Comparison of ENCODE assay signal across 9 cellular contexts in genomic region chrX:12702509-12703091, GRCh38.
DNase-seq lines count a peak whose midpoint lies in the region; ATAC-seq, FAIRE-seq and TF ChIP-seq lines count a peak whose summit lies in the region.
"Had no signal": no experiment of that assay in that cellular context is flagged by ENCODE, and none has a peak within 500 bp of the region (broad histone marks: within the 10 kb centered on the region; RNA-seq: fewer than 3 reads in every experiment).

No MANE protein-coding gene starts in this region.

- H3K4me3 Mint-ChIP-seq in HFFc6, result no peak overlapping the region
- H3K4me3 Mint-ChIP-seq in astrocyte (ENCODE audit: unreplicated experiment), result no peak overlapping the region
- no peak overlapping the region for H3K4me3 Mint-ChIP-seq in mesothelial cell of epicardium

- no peaks in the 10 kb centered on the region for H3K36me3 ChIP-seq in astrocyte (ENCODE audit: insufficient read depth, low read length)
- no peaks in the 10 kb centered on the region for H3K36me3 ChIP-seq in gastroesophageal sphincter
- H3K36me3 ChIP-seq: HAP-1 had no signal

- H3K4me2 ChIP-seq in astrocyte (ENCODE audit: low read length), result no peak overlapping the region

- H3K36me3 Mint-ChIP-seq in HFFc6 (ENCODE audit: low read depth) (no peaks in the 10 kb centered on the region), astrocyte (ENCODE audit: low read depth, unreplicated experiment) (no peaks in the 10 kb centered on the region), mesothelial cell of epicardium (no peaks in the 10 kb centered on the region)

- WGBS in gastroesophageal sphincter (ENCODE audit: low coverage in 1 of 2), 2 donors, result 69% methylated on average over 3 of the region's 3 CpGs; no CpG with 5 or more reads in 1 of the 2 donors

- H3K4me1 ChIP-seq in astrocyte (ENCODE audit: insufficient read depth, low read length), result no peaks in the 10 kb centered on the region
- no peaks in the 10 kb centered on the region for H3K4me1 ChIP-seq in gastroesophageal sphincter

- H3K79me2 ChIP-seq in astrocyte (ENCODE audit: insufficient read depth, low read length), result no peaks in the 10 kb centered on the region

- peak; percentile 65 for TF ChIP-seq CTCF in HFFc6 (IDR thresholded peaks at IDR 0.05)
- TF ChIP-seq CTCF in astrocyte (IDR thresholded peaks at IDR 0.05; ENCODE audit: insufficient read depth, low read depth, low read length), result peak; percentile 14
- peak; percentile 85 for TF ChIP-seq CTCF in mesothelial cell of epicardium (IDR thresholded peaks at IDR 0.05; ENCODE audit: unreplicated experiment)
- no peak for TF ChIP-seq CTCF in gastroesophageal sphincter (IDR thresholded peaks at IDR 0.05)

- no peak for FAIRE-seq in astrocyte (lab: Jason Lieb, UNC)

- H3K9me3 ChIP-seq in astrocyte (ENCODE audit: insufficient read depth, low read depth, low read length) (no peaks in the 10 kb centered on the region), gastroesophageal sphincter (no peaks in the 10 kb centered on the region)
- H3K9me3 ChIP-seq: HAP-1 had no signal

- H3K27ac Mint-ChIP-seq in HFFc6, result no peak overlapping the region
- H3K27ac Mint-ChIP-seq in astrocyte (ENCODE audit: unreplicated experiment), result no peak overlapping the region
- no peak overlapping the region for H3K27ac Mint-ChIP-seq in mesothelial cell of epicardium

- H3K27me3 Mint-ChIP-seq in HFFc6 (ENCODE audit: insufficient read depth) (peaks cover 2% of the 10 kb centered on the region), astrocyte (ENCODE audit: low read depth, unreplicated experiment) (peaks cover 3% of the 10 kb centered on the region), mesothelial cell of epicardium (ENCODE audit: low read depth) (peaks cover 19% of the 10 kb centered on the region)

- peak; percentile 26 for DNase-seq in NCI-H510A treated with DMSO at 0.1 percent for 48 hours (lab: John Stamatoyannopoulos, UW)
- DNase-seq in NCI-H510A (lab: John Stamatoyannopoulos, UW), result no peak
- no peak for DNase-seq in HFFc6
- DNase-seq in astrocyte (ENCODE audit: low read depth), result no peak
- no peak for DNase-seq in mesothelial cell of epicardium (ENCODE audit: low spot score in 2 of 2, unreplicated experiment in 2 of 2)
- no peak for DNase-seq in MV-4-11 (lab: John Stamatoyannopoulos, UW)
- no peak for DNase-seq in AG08396 (ENCODE audit: low spot score)

- no peak for TF ChIP-seq EP300 in gastroesophageal sphincter (IDR thresholded peaks at IDR 0.05)

- TF ChIP-seq POLR2A in gastroesophageal sphincter (IDR thresholded peaks at IDR 0.05), result no peak

- H3K27ac ChIP-seq in astrocyte (ENCODE audit: low read depth, low read length) (no peak overlapping the region), gastroesophageal sphincter (no peak overlapping the region)

- H4K20me1 ChIP-seq in astrocyte (ENCODE audit: insufficient read depth, low read length), result no peaks in the 10 kb centered on the region

- no peak overlapping the region for H3K9ac ChIP-seq in astrocyte (ENCODE audit: low read length)

- no peak overlapping the region for H2AFZ ChIP-seq in astrocyte (ENCODE audit: low read depth, low read length)

- H3K4me3 ChIP-seq in astrocyte (ENCODE audit: insufficient read depth, low read depth, low read length) (no peak overlapping the region), gastroesophageal sphincter (no peak overlapping the region)
- H3K4me3 ChIP-seq: HAP-1 had no signal

- H3K9me3 Mint-ChIP-seq in HFFc6 (no peaks in the 10 kb centered on the region), astrocyte (ENCODE audit: unreplicated experiment) (no peaks in the 10 kb centered on the region), mesothelial cell of epicardium (peaks cover 21% of the 10 kb centered on the region)

- H3K4me1 Mint-ChIP-seq in HFFc6 (ENCODE audit: low read depth) (peaks cover 6% of the 10 kb centered on the region; the same call in 1 of the 2 replicates), astrocyte (ENCODE audit: low read depth, unreplicated experiment) (no peaks in the 10 kb centered on the region), mesothelial cell of epicardium (no peaks in the 10 kb centered on the region)

- no peak for ATAC-seq in gastroesophageal sphincter

- H3K27me3 ChIP-seq in astrocyte (ENCODE audit: insufficient read depth, low read length) (no peaks in the 10 kb centered on the region), gastroesophageal sphincter (no peaks in the 10 kb centered on the region)

Comparison
In these comparisons a context has a peak if more than half of its experiments do, and no peak if none do; other contexts are left out.
1. CTCF ChIP-seq: peak in HFFc6 (single experiment), astrocyte (single experiment) and mesothelial cell of epicardium (single experiment); none in gastroesophageal sphincter (0 of 4).